1 cellular context compared by ENCODE assay signal in genomic region chr17:79811888-79812205, GRCh38.
TF ChIP-seq lines count a peak whose summit lies in the region.

No MANE protein-coding gene starts in this region.

TF ChIP-seq in endothelial cell of umbilical vein, 7 proteins besides CTCF, POLR2A, EP300 and RAD21:
- TF ChIP-seq EZH2 (IDR thresholded peaks at IDR 0.05; ENCODE audit: borderline replicate concordance, low read depth, low read length, severe bottlenecking): peak; percentile 100
- TF ChIP-seq JUN (IDR thresholded peaks at IDR 0.05; ENCODE audit: borderline replicate concordance, insufficient read depth, insufficient read length, low read depth): no peak
